8 cellular contexts compared by ENCODE assay signal in genomic region chr1:225999227-225999911, GRCh38. TPM values are rescaled to one million over a fixed set of nuclear protein-coding genes. Genes with fewer than 3 reads are reported as not detected.
DNase-seq lines count a peak whose midpoint lies in the region; ATAC-seq and TF ChIP-seq lines count a peak whose summit lies in the region.

Gene SDE2, minus strand, starts transcription at chr1:225999343. Its CDS starts 31 bp downstream, at chr1:225999312.

- H3K36me3 Mint-ChIP-seq in activated CD4-positive, alpha-beta T cell treated with anti-CD3 and anti-CD28 coated beads, Interleukin-2, amount 10 ng/mL, durations not matched to agents 24 days and 14 days (ENCODE audit: low read depth) = peaks cover 25% of the 10 kb centered on the region

- H3K4me3 Mint-ChIP-seq in activated CD4-positive, alpha-beta T cell treated with anti-CD3 and anti-CD28 coated beads, Interleukin-2, amount 10 ng/mL, durations not matched to agents 24 days and 14 days = peak within 1 kb of the TSS; percentile 97

- peaks cover 53% of the 10 kb centered on the region for H3K4me1 Mint-ChIP-seq in activated CD4-positive, alpha-beta T cell treated with anti-CD3 and anti-CD28 coated beads, Interleukin-2, amount 10 ng/mL, durations not matched to agents 24 days and 14 days

- POLR2A ChIA-PET in BJ (lab: Charles Lee) = no interaction called here

- H3K27me3 Mint-ChIP-seq in activated CD4-positive, alpha-beta T cell treated with anti-CD3 and anti-CD28 coated beads, Interleukin-2, amount 10 ng/mL, durations not matched to agents 24 days and 14 days = no peaks in the 10 kb centered on the region

- H3K4me3 ChIP-seq in BJ (ENCODE audit: low read depth, low read length) (peak within 1 kb of the TSS; percentile 90), coronary artery (peak within 1 kb of the TSS; percentile 93)

- H3K9me3 Mint-ChIP-seq in activated CD4-positive, alpha-beta T cell treated with anti-CD3 and anti-CD28 coated beads, Interleukin-2, amount 10 ng/mL, durations not matched to agents 24 days and 14 days = peaks cover 3% of the 10 kb centered on the region

- H3K27me3 ChIP-seq in BJ (ENCODE audit: control insufficient read depth, insufficient read depth, low read length) = no peaks in the 10 kb centered on the region

- intact Hi-C loops in activated CD4-positive, alpha-beta T cell treated with anti-CD3 and anti-CD28 coated beads, Interleukin-2, amount 10 ng/mL, durations not matched to agents 24 days and 14 days (cut with micrococcal nuclease) = loop anchor here (1.0 to 5.0 kb wide), 7 partner anchors 63 to 571 kb away; partner anchors contain the start of genes H3-3A, LBR, PYCR2 and SRP9

- TF ChIP-seq CTCF in BJ (IDR thresholded peaks at IDR 0.05; ENCODE audit: insufficient read depth, low read depth, low read length) (no peak), coronary artery (IDR thresholded peaks at IDR 0.05) (no peak)

- H3K27ac Mint-ChIP-seq in activated CD4-positive, alpha-beta T cell treated with anti-CD3 and anti-CD28 coated beads, Interleukin-2, amount 10 ng/mL, durations not matched to agents 24 days and 14 days = peak within 1 kb of the TSS; percentile 99

- CTCF ChIA-PET in BJ (lab: Yijun Ruan, JAX) = interaction anchor here (0.5 to 1.1 kb wide), 4 partner anchors 65 to 144 kb away, joined by 3 to 6 read pairs (median 5); no protein-coding TSS in a partner anchor

- no peaks in the 10 kb centered on the region for H3K36me3 ChIP-seq in BJ (ENCODE audit: control insufficient read depth, insufficient read depth, low read length)

- DNase-seq in BJ (ENCODE audit: low read depth) (peak; percentile 90), NCI-H526 treated with DMSO at 0.1 percent for 48 hours (lab: John Stamatoyannopoulos, UW) (peak; percentile 87), coronary artery (ENCODE audit: low spot score) (peak; percentile 100), left kidney (ENCODE audit: low read depth, low spot score) (peak; percentile 99)
- peak; percentile 100 for DNase-seq in activated CD4-positive, alpha-beta T cell treated with anti-CD3 and anti-CD28 coated beads, Interleukin-2, amount 10 ng/mL, durations not matched to agents 24 days and 14 days
- peak; percentile 99 to 100 for DNase-seq in stimulated activated CD4-positive, alpha-beta T cell treated with anti-CD3 and anti-CD28 coated beads, Interleukin-2, amount 100 ng/mL, for 24 hours

- peak; percentile 88 for ATAC-seq in GM19324 (IDR thresholded peaks at IDR 0.05; ENCODE audit: low FRiP score, unreplicated experiment)
- peak; percentile 70 for ATAC-seq in HG03469 (IDR thresholded peaks at IDR 0.05; ENCODE audit: unreplicated experiment)

- peak within 1 kb of the TSS; percentile 90 to 96 for H3K27ac ChIP-seq in coronary artery

RNA-seq across cellular contexts. Expression of gene SDE2, which starts in this region (rescaled TPM):
- 8.0 and 12.5 TPM in 2 replicates for polyA plus RNA-seq in BJ (2011; rRNA removed)
- polyA minus RNA-seq in BJ (2011; rRNA and poly(A)+ RNA removed) = 5.6 and 7.7 TPM in 2 replicates
- total RNA-seq in activated CD4-positive, alpha-beta T cell treated with anti-CD3 and anti-CD28 coated beads, Interleukin-2, amount 10 ng/mL, durations not matched to agents 24 days and 14 days = 26.9 and 27.1 TPM in 2 replicates

Comparison
In these comparisons a context has a peak if more than half of its experiments do, and no peak if none do; other contexts are left out.
1. Peak in every context shown above with its lines: DNase-seq, ATAC-seq, H3K4me3 ChIP-seq and H3K27ac ChIP-seq.